28 cellular contexts compared by ENCODE assay signal in the genomic region with DNA sequence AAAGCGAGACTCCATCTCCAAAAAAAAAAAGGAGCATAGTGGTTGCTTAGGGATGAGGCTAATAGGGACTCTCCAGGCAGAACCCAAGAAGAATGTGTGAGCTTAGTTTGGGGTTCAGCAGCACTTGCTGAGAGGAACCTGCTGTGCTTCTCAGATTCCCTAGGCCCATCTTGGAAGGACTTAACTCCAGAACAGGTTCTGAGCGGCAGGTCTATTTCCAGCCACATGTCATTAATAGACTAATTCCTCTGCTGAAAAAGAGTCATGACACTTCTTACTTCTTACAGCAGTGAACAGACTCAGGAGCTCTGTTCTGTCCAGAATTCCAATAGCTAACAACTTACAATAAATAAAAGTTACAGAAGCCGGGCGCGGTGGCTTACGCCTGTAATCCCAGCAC.
"Had no signal": no experiment of that assay in that cellular context is flagged by ENCODE, and none has a peak within 500 bp of the region (broad histone marks: within the 10 kb centered on the region; RNA-seq: fewer than 3 reads in every experiment).

No MANE protein-coding gene starts in this region.

- H3K27me3 ChIP-seq: heart left ventricle, upper lobe of left lung, vagina had no signal

- H3K36me3 ChIP-seq: vagina had no signal

- H3K36me3 Mint-ChIP-seq: activated naive CD8-positive, alpha-beta T cell; immature natural killer cell had no signal

- H3K4me3 ChIP-seq: heart left ventricle, skin epidermis, upper lobe of left lung, vagina had no signal

- ATAC-seq: activated CD4-positive, alpha-beta T cell treated with anti-CD3 and anti-CD28 coated beads for 36 hours; activated CD8-positive, alpha-beta memory T cell treated with anti-CD3 and anti-CD28 coated beads, Interleukin-2, amount 10 ng/mL, durations not matched to agents 7 days and 5 days; activated CD8-positive, alpha-beta T cell treated with anti-CD3 and anti-CD28 coated beads, Interleukin-2, amount 10 ng/mL, durations not matched to agents 7 days and 5 days; effector memory CD8-positive, alpha-beta T cell; left colon; naive thymus-derived CD8-positive, alpha-beta T cell; sciatic nerve; stimulated activated effector memory CD8-positive, alpha-beta T cell treated with anti-CD3 and anti-CD28 coated beads, Interleukin-12 subunit alpha, Interleukin-12 subunit beta, amount 100 ng/mL, for 72 hours; stimulated activated naive CD8-positive, alpha-beta T cell treated with anti-CD3 and anti-CD28 coated beads, Interleukin-15, amount 100 ng/mL, for 72 hours had no signal

- H3K27ac Mint-ChIP-seq: activated CD8-positive, alpha-beta memory T cell treated with anti-CD3 and anti-CD28 coated beads, Interleukin-2, amount 10 ng/mL, durations not matched to agents 7 days and 5 days; activated CD8-positive, alpha-beta T cell treated with anti-CD3 and anti-CD28 coated beads, Interleukin-2, amount 10 ng/mL, durations not matched to agents 7 days and 5 days; stimulated activated naive CD8-positive, alpha-beta T cell treated with anti-CD3 and anti-CD28 coated beads, Interleukin-15, amount 100 ng/mL, for 72 hours had no signal

- DNase-seq: activated CD4-positive, alpha-beta T cell treated with anti-CD3 and anti-CD28 coated beads for 36 hours; activated CD4-positive, CD25-positive, alpha-beta regulatory T cell; activated CD8-positive, alpha-beta memory T cell treated with anti-CD3 and anti-CD28 coated beads, Interleukin-2, amount 10 ng/mL, durations not matched to agents 7 days and 5 days; activated CD8-positive, alpha-beta T cell treated with anti-CD3 and anti-CD28 coated beads, Interleukin-2, amount 10 ng/mL, durations not matched to agents 7 days and 5 days; activated effector memory CD4-positive, alpha-beta T cell treated with Interleukin-2 at 50 U/mL for 16 hours; activated naive CD4-positive, alpha-beta T cell treated with Interleukin-2 at 50 U/mL for 16 hours; anterior cingulate cortex; cortex of kidney; effector memory CD8-positive, alpha-beta T cell; heart left ventricle; hypothalamus; immature natural killer cell; kidney; left colon; mammary epithelial cell; midbrain; naive thymus-derived CD8-positive, alpha-beta T cell; retina; stimulated activated CD4-positive, alpha-beta T cell treated with anti-CD3 and anti-CD28 coated beads, Interleukin-4, amount 100 ng/mL, for 24 hours; stimulated activated naive CD8-positive, alpha-beta T cell treated with anti-CD3 and anti-CD28 coated beads, Interleukin-15, amount 100 ng/mL, for 72 hours; substantia nigra; T-helper 1 cell; upper lobe of left lung had no signal

- H3K27ac ChIP-seq: heart left ventricle, vagina had no signal

- H3K9me3 Mint-ChIP-seq: effector memory CD8-positive, alpha-beta T cell; immature natural killer cell; naive thymus-derived CD8-positive, alpha-beta T cell; stimulated activated effector memory CD8-positive, alpha-beta T cell treated with anti-CD3 and anti-CD28 coated beads, Interleukin-12 subunit alpha, Interleukin-12 subunit beta, amount 100 ng/mL, for 72 hours; stimulated activated naive CD8-positive, alpha-beta T cell treated with anti-CD3 and anti-CD28 coated beads, Interleukin-15, amount 100 ng/mL, for 72 hours had no signal

- H3K27me3 Mint-ChIP-seq: activated CD4-positive, alpha-beta T cell treated with anti-CD3 and anti-CD28 coated beads for 36 hours; activated CD8-positive, alpha-beta memory T cell treated with anti-CD3 and anti-CD28 coated beads, Interleukin-2, amount 10 ng/mL, durations not matched to agents 7 days and 5 days; activated naive CD8-positive, alpha-beta T cell; effector memory CD8-positive, alpha-beta T cell; naive thymus-derived CD8-positive, alpha-beta T cell; stimulated activated naive CD8-positive, alpha-beta T cell treated with anti-CD3 and anti-CD28 coated beads, Interleukin-15, amount 100 ng/mL, for 72 hours had no signal

- H3K4me3 Mint-ChIP-seq: activated CD4-positive, alpha-beta T cell treated with anti-CD3 and anti-CD28 coated beads for 36 hours; activated CD8-positive, alpha-beta memory T cell treated with anti-CD3 and anti-CD28 coated beads, Interleukin-2, amount 10 ng/mL, durations not matched to agents 7 days and 5 days; activated CD8-positive, alpha-beta T cell treated with anti-CD3 and anti-CD28 coated beads, Interleukin-2, amount 10 ng/mL, durations not matched to agents 7 days and 5 days; activated naive CD8-positive, alpha-beta T cell; stimulated activated effector memory CD8-positive, alpha-beta T cell treated with anti-CD3 and anti-CD28 coated beads, Interleukin-12 subunit alpha, Interleukin-12 subunit beta, amount 100 ng/mL, for 72 hours; stimulated activated naive CD8-positive, alpha-beta T cell treated with anti-CD3 and anti-CD28 coated beads, Interleukin-15, amount 100 ng/mL, for 72 hours had no signal

- H3K9me3 ChIP-seq: heart left ventricle, upper lobe of left lung, vagina had no signal
